In genomic region chr12:122094261-122094734, GRCh38 we compare ENCODE assay signal across 16 cellular contexts. TPM values are rescaled to one million over a fixed set of nuclear protein-coding genes. Genes with fewer than 3 reads are reported as not detected.
DNase-seq lines count a peak whose midpoint lies in the region; ATAC-seq and TF ChIP-seq lines count a peak whose summit lies in the region.
"Had no signal": no experiment of that assay in that cellular context is flagged by ENCODE, and none has a peak within 500 bp of the region (broad histone marks: within the 10 kb centered on the region; RNA-seq: fewer than 3 reads in every experiment).

No MANE protein-coding gene starts in this region.

- H2AK5ac ChIP-seq in neuronal stem cell (ENCODE audit: low read depth, low read length), result no peak overlapping the region

- no peak overlapping the region for H3K4ac ChIP-seq in neuronal stem cell (ENCODE audit: low read length)

- in situ Hi-C loops in transverse colon (cut with MboI; ENCODE audit: low pct_ligation_motif_present in 1 of 4, low pct_unique_long_range_greater_than_20kb in 1 of 4, low sequenced_read_pairs in 3 of 4), result no loop called here

- no peak overlapping the region for H3K4me3 ChIP-seq in effector memory CD4-positive, alpha-beta T cell (ENCODE audit: insufficient read depth, low read depth, low read length, poor library complexity, severe bottlenecking)
- H3K4me3 ChIP-seq in neuronal stem cell (ENCODE audit: low read length in 2 of 2), result peak overlapping the region in 1 of 2 donors; percentile 74
- H3K4me3 ChIP-seq in transverse colon, result no peak overlapping the region
- H3K4me3 ChIP-seq: GM23248, tibial artery had no signal

- no peak for TF ChIP-seq EP300 in transverse colon (IDR thresholded peaks at IDR 0.05; ENCODE audit: low read depth)

- CTCF ChIA-PET in HEK293T (lab: Yijun Ruan, JAX), result no interaction called here

- no peaks in the 10 kb centered on the region for H3K36me3 ChIP-seq in effector memory CD4-positive, alpha-beta T cell (ENCODE audit: control insufficient read depth, insufficient read depth, low read length)
- H3K36me3 ChIP-seq in neuronal stem cell (replicated peaks in 1 of 2; ENCODE audit: control insufficient read depth in 2 of 2, insufficient read depth in 2 of 2, low read length in 2 of 2) (peaks cover 5% of the 10 kb centered on the region in 2 donors), transverse colon (no peaks in the 10 kb centered on the region)
- H3K36me3 ChIP-seq: tibial artery, WERI-Rb-1 had no signal

- no peak overlapping the region for H3K18ac ChIP-seq in neuronal stem cell (ENCODE audit: low read length)

- WGBS in neuronal stem cell (ENCODE audit: extremely low coverage in 2 of 2, insufficient read length in 2 of 2, insufficient replicate concordance in 1 of 2), 2 donors, result 100% methylated on average over 4 of the region's 5 CpGs; no CpG with 5 or more reads in 1 of the 2 donors
- WGBS in transverse colon (ENCODE audit: low coverage in 1 of 2), 2 donors, result 87 to 96% methylated on average over 3 to 5 of the region's 5 CpGs

- H2BK5ac ChIP-seq in neuronal stem cell (ENCODE audit: low read length), result no peak overlapping the region

- DNase-seq in HEK293T (ENCODE audit: extremely low spot score) (no peak), neuronal stem cell (ENCODE audit: low spot score) (no peak), transverse colon (no peak), ureter (ENCODE audit: low spot score) (no peak), HPDE6-E6E7 (ENCODE audit: extremely low spot score) (no peak)
- no peak for DNase-seq in effector memory CD4-positive, alpha-beta T cell
- DNase-seq: activated T-cell treated with anti-CD3 and anti-CD28 coated beads, Interleukin-2, amount 50 U/mL, for 4 hours; GF-D8; GM23248; kidney glomerular epithelial cell; NCI-H1436; NCI-H2171; nephron progenitor cell; tibial artery; WERI-Rb-1 had no signal

- POLR2A ChIA-PET in HEK293T (lab: Yijun Ruan, JAX), result no interaction called here

- H2BK15ac ChIP-seq in neuronal stem cell (ENCODE audit: low read length), result no peak overlapping the region

- intact Hi-C loops in transverse colon (cut with DNase I; ENCODE audit: low total_unique reads), result no loop called here

- H3K27ac ChIP-seq in effector memory CD4-positive, alpha-beta T cell (ENCODE audit: insufficient read depth, low read length, poor library complexity, severe bottlenecking), result peak overlapping the region; percentile 31
- H3K27ac ChIP-seq in neuronal stem cell (replicated peaks; ENCODE audit: low read length), result no peak overlapping the region
- peak overlapping the region; percentile 84 to 94 (median 92) for H3K27ac ChIP-seq in transverse colon
- H3K27ac ChIP-seq: GM23248, WERI-Rb-1 had no signal

- no peak overlapping the region for H3K9ac ChIP-seq in neuronal stem cell (ENCODE audit: low read depth, low read length, poor library complexity)
- H3K9ac ChIP-seq: GM23248 had no signal

- peak overlapping the region; percentile 27 for H3K14ac ChIP-seq in neuronal stem cell (ENCODE audit: low read length)

- H2BK120ac ChIP-seq in neuronal stem cell (ENCODE audit: low read depth, low read length), result no peak overlapping the region

- TF ChIP-seq POLR2A in transverse colon (IDR thresholded peaks at IDR 0.05), result no peak

- H3K27me3 ChIP-seq in effector memory CD4-positive, alpha-beta T cell (replicated peaks; ENCODE audit: control insufficient read depth, insufficient read depth, low read length, poor library complexity, severe bottlenecking), result no peaks in the 10 kb centered on the region
- H3K27me3 ChIP-seq in neuronal stem cell (ENCODE audit: control insufficient read depth in 3 of 3, insufficient read depth in 3 of 3, low read depth in 1 of 3, low read length in 3 of 3) (peaks cover 0 to 10% (median 0%) of the 10 kb centered on the region in 3 experiments), transverse colon (no peaks in the 10 kb centered on the region)
- H3K27me3 ChIP-seq: tibial artery had no signal

- H3K79me1 ChIP-seq in neuronal stem cell (ENCODE audit: low read depth, low read length), result peaks cover 19% of the 10 kb centered on the region

- H2AFZ ChIP-seq in neuronal stem cell (ENCODE audit: low read length), result no peak overlapping the region
- H2AFZ ChIP-seq: GM23248 had no signal

- no peak for TF ChIP-seq CTCF in transverse colon (IDR thresholded peaks at IDR 0.05)

- ATAC-seq in activated CD4-positive, CD25-positive, alpha-beta regulatory T cell treated with anti-CD3 and anti-CD28 coated beads, Interleukin-2, amount 50 U/mL, for 24 hours, result no peak
- ATAC-seq: activated T-cell treated with anti-CD3 and anti-CD28 coated beads, Interleukin-2, amount 50 U/mL, for 4 hours had no signal

- H4K91ac ChIP-seq in neuronal stem cell (ENCODE audit: low read depth, low read length, poor library complexity), result no peak overlapping the region

- H3K4me1 ChIP-seq in effector memory CD4-positive, alpha-beta T cell (ENCODE audit: control insufficient read depth, insufficient read depth, low read length, poor library complexity, severe bottlenecking), result peaks cover 30% of the 10 kb centered on the region
- peaks cover 4 to 14% of the 10 kb centered on the region in 2 donors for H3K4me1 ChIP-seq in neuronal stem cell (ENCODE audit: control insufficient read depth in 2 of 2, insufficient read depth in 1 of 2, low read depth in 1 of 2, low read length in 2 of 2)
- peaks cover 76 to 90% (median 79%) of the 10 kb centered on the region in 4 donors for H3K4me1 ChIP-seq in transverse colon

- H4K8ac ChIP-seq in neuronal stem cell (ENCODE audit: low read depth, low read length), result no peak overlapping the region

- no peaks in the 10 kb centered on the region for H3K9me3 ChIP-seq in effector memory CD4-positive, alpha-beta T cell (ENCODE audit: control insufficient read depth, low read length)
- H3K9me3 ChIP-seq in neuronal stem cell (replicated peaks in 1 of 2; ENCODE audit: control insufficient read depth in 2 of 2, insufficient read depth in 1 of 2, low read depth in 1 of 2, low read length in 2 of 2) (peaks cover 0 to 20% of the 10 kb centered on the region in 2 donors), transverse colon (no peaks in the 10 kb centered on the region)
- H3K9me3 ChIP-seq: tibial artery had no signal

- no peak overlapping the region for H3K4me2 ChIP-seq in neuronal stem cell (ENCODE audit: insufficient read depth, low read length, poor library complexity, severe bottlenecking)

- H3K23ac ChIP-seq in neuronal stem cell (ENCODE audit: low read depth, low read length, poor library complexity), result peak overlapping the region; percentile 65

- H2BK12ac ChIP-seq in neuronal stem cell (ENCODE audit: low read length), result no peak overlapping the region

TF ChIP-seq in HEK293T, 16 proteins besides CTCF, POLR2A, EP300 and RAD21:
- no peak for TF ChIP-seq PKNOX1 (IDR thresholded peaks at IDR 0.05)
- no peak for TF ChIP-seq ELF4 (IDR thresholded peaks at IDR 0.05)
- TF ChIP-seq TARDBP (IDR thresholded peaks at IDR 0.05), result 0 out of 2 replicates have a peak, but pooled peaks have one; percentile 3

RNA-seq across cellular contexts. Expression of gene MLXIP, which starts 15.7 kb away (rescaled TPM):
- 18.3 TPM for polyA plus RNA-seq in neuronal stem cell (2013, experiment 1 of 2)
- 18.1 TPM for polyA plus RNA-seq in neuronal stem cell (2013, experiment 2 of 2)
- total RNA-seq in transverse colon (100 to 1,000 TPM in 3 of 4 donors, 10 to 100 TPM in 1; 99.5 to 302 (median 151) TPM), ureter (72.2 TPM)
